15 cellular contexts compared by ENCODE assay signal in genomic region chr6:70538364-70538763, GRCh38. TPM values are rescaled to one million over a fixed set of nuclear protein-coding genes. Genes with fewer than 3 reads are reported as not detected.
DNase-seq lines count a peak whose midpoint lies in the region; ATAC-seq, FAIRE-seq and TF ChIP-seq lines count a peak whose summit lies in the region.
"Had no signal": no experiment of that assay in that cellular context is flagged by ENCODE, and none has a peak within 500 bp of the region (broad histone marks: within the 10 kb centered on the region; RNA-seq: fewer than 3 reads in every experiment).

No MANE protein-coding gene starts in this region.

- no peaks in the 10 kb centered on the region for H3K9me3 ChIP-seq in pancreas
- H3K9me3 ChIP-seq: Caco-2 had no signal

- intact Hi-C loops in pancreas (cut with DNase I): no loop called here

- H3K36me3 Mint-ChIP-seq in activated CD8-positive, alpha-beta T cell treated with anti-CD3 and anti-CD28 coated beads, Interleukin-2, amount 10 ng/mL, durations not matched to agents 7 days and 5 days (ENCODE audit: low read depth): no peaks in the 10 kb centered on the region

- WGBS in pancreas, 2 donors: 90 to 98% methylated on average over 2 of the region's 2 CpGs

- DNase-seq in pancreas: no peak
- no peak for DNase-seq in NCI-H226
- DNase-seq in activated CD8-positive, alpha-beta T cell treated with anti-CD3 and anti-CD28 coated beads, Interleukin-2, amount 10 ng/mL, durations not matched to agents 7 days and 5 days: no peak
- no peak for DNase-seq in HuH-7 (ENCODE audit: low spot score)
- DNase-seq: activated CD4-positive, alpha-beta memory T cell treated with anti-CD3 and anti-CD28 coated beads, Interleukin-2, amount 10 ng/mL, durations not matched to agents 7 days and 5 days; Caco-2; NCI-H1417 treated with DMSO at 0.1 percent for 48 hours had no signal

- no peak overlapping the region for H3K4me3 ChIP-seq in pancreas
- H3K4me3 ChIP-seq: neural progenitor cell had no signal

- POLR2A ChIA-PET in activated CD8-positive, alpha-beta T cell treated with anti-CD3 and anti-CD28 coated beads, Interleukin-2, amount 10 ng/mL, durations not matched to agents 7 days and 5 days (lab: Charles Lee): no interaction called here

- H3K36me3 ChIP-seq in pancreas: no peaks in the 10 kb centered on the region

- H3K9me3 Mint-ChIP-seq in activated CD8-positive, alpha-beta T cell treated with anti-CD3 and anti-CD28 coated beads, Interleukin-2, amount 10 ng/mL, durations not matched to agents 7 days and 5 days (ENCODE audit: insufficient read depth): no peaks in the 10 kb centered on the region
- H3K9me3 Mint-ChIP-seq: activated CD4-positive, alpha-beta memory T cell treated with anti-CD3 and anti-CD28 coated beads, Interleukin-2, amount 10 ng/mL, durations not matched to agents 7 days and 5 days; neural progenitor cell; T-helper 1 cell treated with Interleukin-12 subunit alpha and Interleukin-12 subunit beta and Interleukin-4 antibody, amounts not matched to agents 30 μg/mL and 1 μg/mL, for 36 hours had no signal

- ATAC-seq in GM18907 (IDR thresholded peaks at IDR 0.05; ENCODE audit: unreplicated experiment) (peak; percentile 84), HG02571 (IDR thresholded peaks at IDR 0.05; ENCODE audit: unreplicated experiment) (peak; percentile 66), HG03354 (IDR thresholded peaks at IDR 0.05; ENCODE audit: poor library complexity, severe bottlenecking, unreplicated experiment) (peak; percentile 80), pancreas (no peak)
- no peak for ATAC-seq in activated CD8-positive, alpha-beta T cell treated with anti-CD3 and anti-CD28 coated beads, Interleukin-2, amount 10 ng/mL, durations not matched to agents 7 days and 5 days

- no peak overlapping the region for H3K27ac ChIP-seq in pancreas
- H3K27ac ChIP-seq: neural progenitor cell had no signal

- H3K4me3 Mint-ChIP-seq in activated CD8-positive, alpha-beta T cell treated with anti-CD3 and anti-CD28 coated beads, Interleukin-2, amount 10 ng/mL, durations not matched to agents 7 days and 5 days: no peak overlapping the region
- H3K4me3 Mint-ChIP-seq: activated CD4-positive, alpha-beta memory T cell treated with anti-CD3 and anti-CD28 coated beads, Interleukin-2, amount 10 ng/mL, durations not matched to agents 7 days and 5 days; activated naive CD8-positive, alpha-beta T cell; neural progenitor cell; T-helper 1 cell treated with Interleukin-12 subunit alpha and Interleukin-12 subunit beta and Interleukin-4 antibody, amounts not matched to agents 30 μg/mL and 1 μg/mL, for 36 hours had no signal

- H3K4me1 Mint-ChIP-seq in activated CD8-positive, alpha-beta T cell treated with anti-CD3 and anti-CD28 coated beads, Interleukin-2, amount 10 ng/mL, durations not matched to agents 7 days and 5 days (ENCODE audit: low read depth): no peaks in the 10 kb centered on the region
- H3K4me1 Mint-ChIP-seq: neural progenitor cell had no signal

- H3K27me3 ChIP-seq in pancreas: no peaks in the 10 kb centered on the region
- H3K27me3 ChIP-seq: neural progenitor cell had no signal

- TF ChIP-seq CTCF in pancreas (IDR thresholded peaks at IDR 0.05): no peak

- H3K27me3 Mint-ChIP-seq in activated CD8-positive, alpha-beta T cell treated with anti-CD3 and anti-CD28 coated beads, Interleukin-2, amount 10 ng/mL, durations not matched to agents 7 days and 5 days (ENCODE audit: low read depth): no peaks in the 10 kb centered on the region
- H3K27me3 Mint-ChIP-seq: activated CD4-positive, alpha-beta memory T cell treated with anti-CD3 and anti-CD28 coated beads, Interleukin-2, amount 10 ng/mL, durations not matched to agents 7 days and 5 days; activated naive CD8-positive, alpha-beta T cell had no signal

- FAIRE-seq in pancreas (lab: Jason Lieb, UNC): peak; percentile 13
- FAIRE-seq: colon, urothelium cell line had no signal

- H3K4me1 ChIP-seq in pancreas: no peaks in the 10 kb centered on the region
- H3K4me1 ChIP-seq: Caco-2, neural progenitor cell had no signal

- no peak overlapping the region for H3K27ac Mint-ChIP-seq in activated CD8-positive, alpha-beta T cell treated with anti-CD3 and anti-CD28 coated beads, Interleukin-2, amount 10 ng/mL, durations not matched to agents 7 days and 5 days
- H3K27ac Mint-ChIP-seq: activated CD4-positive, alpha-beta memory T cell treated with anti-CD3 and anti-CD28 coated beads, Interleukin-2, amount 10 ng/mL, durations not matched to agents 7 days and 5 days; activated naive CD8-positive, alpha-beta T cell; neural progenitor cell; T-helper 1 cell treated with Interleukin-12 subunit alpha and Interleukin-12 subunit beta and Interleukin-4 antibody, amounts not matched to agents 30 μg/mL and 1 μg/mL, for 36 hours had no signal

- CTCF ChIA-PET in activated CD8-positive, alpha-beta T cell treated with anti-CD3 and anti-CD28 coated beads, Interleukin-2, amount 10 ng/mL, durations not matched to agents 7 days and 5 days (lab: Charles Lee): no interaction called here

RNA-seq across cellular contexts. Expression of gene SDHAF4, which starts 28.4 kb away (rescaled TPM):
- total RNA-seq in pancreas: 1 to 10 TPM; 2.9 to 5.5 (median 4.1) TPM
- 10 to 100 TPM in 1 of 2 donors, 1 to 10 TPM in 1; 9.2 to 10.2 TPM for polyA plus RNA-seq in pancreas
- 1 to 10 TPM; 7.7 to 9.5 TPM for total RNA-seq in activated CD8-positive, alpha-beta T cell treated with anti-CD3 and anti-CD28 coated beads, Interleukin-2, amount 10 ng/mL, durations not matched to agents 7 days and 5 days

Comparison
In these comparisons a context has a peak if more than half of its experiments do, and no peak if none do; other contexts are left out.
1. ATAC-seq: peak in GM18907 (single experiment), HG02571 (single experiment) and HG03354 (single experiment); none in pancreas (0 of 4) and activated CD8-positive, alpha-beta T cell treated with anti-CD3 and anti-CD28 coated beads, Interleukin-2, amount 10 ng/mL, durations not matched to agents 7 days and 5 days (single experiment).